In genomic region chr15:63532307-63532744, GRCh38 we compare ENCODE assay signal across 2 cellular contexts.
A peak's percentile ranks its signal among the peaks of the same experiment; 100 is the strongest.
TF ChIP-seq lines count a peak whose summit lies in the region.

No MANE protein-coding gene starts in this region.

TF ChIP-seq in A549, 52 proteins besides CTCF, POLR2A, EP300 and RAD21:
- TF ChIP-seq HDAC2 (IDR thresholded peaks at IDR 0.05) (no peak), FOSL2 (IDR thresholded peaks at IDR 0.05) (no peak), FOSL2 (CRISPR knock-in tag; IDR thresholded peaks at IDR 0.05) (0 out of 2 replicates have a peak, but pooled peaks have one; percentile 13), TFCP2L1 (CRISPR knock-in tag; IDR thresholded peaks at IDR 0.05) (no peak), CEBPB (IDR thresholded peaks at IDR 0.05) (peak; percentile 59 to 70; a peak in 3 of 4 replicates), HMGXB4 (CRISPR knock-in tag; IDR thresholded peaks at IDR 0.05; ENCODE audit: borderline replicate concordance) (no peak), MAFK (IDR thresholded peaks at IDR 0.05; ENCODE audit: partially characterized antibody) (peak; percentile 97), MYC (IDR thresholded peaks at IDR 0.05; ENCODE audit: borderline replicate concordance, low read length) (no peak), CBX2 (IDR thresholded peaks at IDR 0.05; ENCODE audit: borderline replicate concordance, low read depth) (no peak), REST (IDR thresholded peaks at IDR 0.05) (no peak)

TF ChIP-seq in HepG2, 621 proteins besides CTCF, POLR2A, EP300 and RAD21:
- no peak for TF ChIP-seq ZNF235 (CRISPR knock-in tag; IDR thresholded peaks at IDR 0.05; ENCODE audit: borderline replicate concordance)
- peak; percentile 88 to 91 for TF ChIP-seq MAFK (conservative IDR thresholded peaks at IDR 0.05 in 1 of 2, IDR thresholded peaks at IDR 0.05 in 1 of 2; ENCODE audit: low read length in 2 of 2)
- TF ChIP-seq KMT2B (CRISPR knock-in tag; IDR thresholded peaks at IDR 0.05): no peak
- no peak for TF ChIP-seq ZBTB8A (CRISPR knock-in tag; IDR thresholded peaks at IDR 0.05; ENCODE audit: borderline replicate concordance, low read depth)
- no peak for TF ChIP-seq ISX (CRISPR knock-in tag; conservative IDR thresholded peaks at IDR 0.05)
- no peak for TF ChIP-seq FOXK1 (CRISPR knock-in tag; IDR thresholded peaks at IDR 0.05; ENCODE audit: borderline replicate concordance, low read depth)
- TF ChIP-seq MAFF (IDR thresholded peaks at IDR 0.05; ENCODE audit: low read depth, low read length): peak; percentile 90
